ENCODE assay signal across 2 cellular contexts in genomic region chr5:64872044-64872443, GRCh38.
TF ChIP-seq lines count a peak whose summit lies in the region.

No MANE protein-coding gene starts in this region.

TF ChIP-seq in IMR-90, 13 proteins besides CTCF, POLR2A, EP300 and RAD21 (continued from another document):
- TF ChIP-seq ELK1 (IDR thresholded peaks at IDR 0.05; ENCODE audit: borderline replicate concordance, low read depth, low read length) (no peak), CEBPB (IDR thresholded peaks at IDR 0.05; ENCODE audit: low read depth, low read length) (no peak), MXI1 (IDR thresholded peaks at IDR 0.05; ENCODE audit: borderline replicate concordance, low read depth, low read length) (no peak), RFX5 (IDR thresholded peaks at IDR 0.05; ENCODE audit: low read depth, low read length) (no peak), CHD1 (IDR thresholded peaks at IDR 0.05; ENCODE audit: low read depth, low read length) (no peak), NFE2L2 (IDR thresholded peaks at IDR 0.05; ENCODE audit: low read depth, low read length) (no peak), MAFK (IDR thresholded peaks at IDR 0.05; ENCODE audit: low read depth, low read length) (no peak), BHLHE40 (IDR thresholded peaks at IDR 0.05; ENCODE audit: low read depth, low read length) (no peak), SMC3 (IDR thresholded peaks at IDR 0.05; ENCODE audit: low read depth, low read length) (no peak), MAZ (IDR thresholded peaks at IDR 0.05; ENCODE audit: borderline replicate concordance, low read depth, low read length) (no peak)

TF ChIP-seq in GM12878, 131 proteins besides CTCF, POLR2A, EP300 and RAD21 (continued from another document):
- TF ChIP-seq USF2 (IDR thresholded peaks at IDR 0.05; ENCODE audit: borderline replicate concordance, low read depth, low read length), result no peak
